In genomic region chr9:33130501-33130900, GRCh38 we compare ENCODE assay signal across 8 cellular contexts. TPM values are rescaled to one million over a fixed set of nuclear protein-coding genes. Genes with fewer than 3 reads are reported as not detected.
A peak's percentile ranks its signal among the peaks of the same experiment; 100 is the strongest.
DNase-seq lines count a peak whose midpoint lies in the region; ATAC-seq and TF ChIP-seq lines count a peak whose summit lies in the region.

No MANE protein-coding gene starts in this region.

- no peak for TF ChIP-seq EP300 in upper lobe of left lung (IDR thresholded peaks at IDR 0.05)

- peak overlapping the region; percentile 51 to 70 (median 64) for H3K27ac ChIP-seq in upper lobe of left lung

- H3K27me3 ChIP-seq in H7 (ENCODE audit: control insufficient read depth, insufficient read depth, low read length): no peaks in the 10 kb centered on the region
- H3K27me3 ChIP-seq in upper lobe of left lung: no peaks in the 10 kb centered on the region

- H3K4me3 ChIP-seq in H7 (ENCODE audit: insufficient read depth, low read depth, low read length) (no peak overlapping the region), fibroblast of mammary gland (ENCODE audit: control insufficient read depth, low read depth, low read length) (no peak overlapping the region), upper lobe of left lung (no peak overlapping the region)

- ATAC-seq in upper lobe of left lung (ENCODE audit: low FRiP score in 2 of 2): peak in 1 of 2 donors; percentile 69

- 41 to 69% methylated on average over 5 of the region's 5 CpGs for WGBS in upper lobe of left lung, 2 donors

- DNase-seq in NK-92 treated with Interleukin-12 subunit alpha and Interleukin-12 subunit beta, amount 100 ng/mL, for 24 hours (lab: John Stamatoyannopoulos, UW): peak; percentile 23
- DNase-seq in NK-92 (lab: John Stamatoyannopoulos, UW; ENCODE audit: unreplicated experiment) (no peak), H7 (peak; percentile 13), NCI-H460 (ENCODE audit: extremely low read depth, low read depth) (peak; percentile 44), fibroblast of mammary gland (ENCODE audit: low read depth) (peak; percentile 62), upper lobe of left lung (peak in 1 of 2 donors; percentile 19), pons (ENCODE audit: low spot score) (no peak), putamen (ENCODE audit: low spot score) (no peak)

- no peak for TF ChIP-seq CTCF in fibroblast of mammary gland (conservative IDR thresholded peaks at IDR 0.05; ENCODE audit: control insufficient read depth, insufficient read depth, low read depth, low read length)
- no peak for TF ChIP-seq CTCF in upper lobe of left lung (IDR thresholded peaks at IDR 0.05)

- peaks cover 45 to 58% (median 50%) of the 10 kb centered on the region in 4 donors for H3K4me1 ChIP-seq in upper lobe of left lung

- no peaks in the 10 kb centered on the region for H3K9me3 ChIP-seq in upper lobe of left lung

- TF ChIP-seq POLR2A in upper lobe of left lung (IDR thresholded peaks at IDR 0.05): no peak

- H3K36me3 ChIP-seq in H7 (replicated peaks; ENCODE audit: control insufficient read depth, insufficient read depth, low read length): 0 out of 2 replicates have a peak, but pooled peaks cover 1% of the 10 kb centered on the region
- H3K36me3 ChIP-seq in upper lobe of left lung: peaks cover 3 to 95% (median 49%) of the 10 kb centered on the region in 4 donors

RNA-seq across cellular contexts. Expression of gene B4GALT1, which starts 36.6 kb away (rescaled TPM):
- 5.5 and 6.7 TPM in 2 replicates for total RNA-seq in H7 (2014; rRNA removed; shearing (Covaris generic))
- 52.5 and 60.0 TPM in 2 replicates for total RNA-seq in NCI-H460 (2014; rRNA removed; shearing (Covaris generic))
- polyA plus RNA-seq in NCI-H460 (2014; cell fraction: nucleus; rRNA removed): 15.6 and 17.8 TPM in 2 replicates
- total RNA-seq in upper lobe of left lung: 10 to 100 TPM; 26.2 to 83.3 (median 70.8) TPM

RNA-seq across cellular contexts. Expression of gene SMU1, which starts 54.0 kb away (rescaled TPM):
- total RNA-seq in H7 (2014; rRNA removed; shearing (Covaris generic)): 30.4 and 33.7 TPM in 2 replicates
- total RNA-seq in NCI-H460 (2014; rRNA removed; shearing (Covaris generic)): 18.2 and 20.2 TPM in 2 replicates
- 9.6 and 11.5 TPM in 2 replicates for polyA plus RNA-seq in NCI-H460 (2014; cell fraction: nucleus; rRNA removed)
- 10 to 100 TPM in 4 of 6 donors, 1 to 10 TPM in 2; 7.9 to 19.8 (median 17.2) TPM for total RNA-seq in upper lobe of left lung

Comparison
In these comparisons a context has a peak if more than half of its experiments do, and no peak if none do; other contexts are left out.
1. DNase-seq: peak in NK-92 treated with Interleukin-12 subunit alpha and Interleukin-12 subunit beta, amount 100 ng/mL, for 24 hours (single experiment), H7 (single experiment), NCI-H460 (single experiment) and fibroblast of mammary gland (single experiment); none in NK-92 (single experiment), pons (single experiment) and putamen (single experiment).